ENCODE assay signal across 12 cellular contexts in the genomic region with DNA sequence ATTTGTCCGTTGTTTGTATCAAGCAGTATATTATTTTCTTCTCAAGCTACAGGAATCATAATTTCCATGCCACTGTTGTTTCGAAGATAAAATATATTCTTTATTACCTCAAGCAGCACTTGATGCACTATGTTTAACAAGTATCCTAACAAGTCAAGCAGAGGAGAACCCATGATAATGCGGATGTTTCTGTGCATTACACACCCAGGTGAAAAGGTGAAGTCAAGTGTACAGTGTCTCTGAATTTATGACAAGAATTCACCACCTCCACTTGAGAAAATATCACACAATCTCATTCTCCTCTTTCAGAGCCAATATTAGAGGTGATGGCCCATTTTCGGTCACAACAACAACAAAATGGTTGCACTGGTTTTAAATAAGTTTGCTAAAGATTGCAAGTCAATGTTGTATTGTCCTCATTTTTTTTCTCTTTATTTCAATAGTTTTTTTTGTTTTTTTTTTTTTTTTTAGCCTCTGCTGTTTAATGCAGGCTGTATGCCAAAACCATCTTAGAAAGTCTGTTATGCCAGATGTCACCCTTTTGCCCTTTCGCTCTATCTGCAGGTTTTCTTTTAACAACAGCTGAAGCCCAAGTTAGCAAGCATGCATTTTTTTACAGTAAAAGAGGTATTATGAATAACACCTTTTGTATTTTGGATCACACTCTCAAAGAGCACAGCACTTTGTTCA.
DNase-seq lines count a peak whose midpoint lies in the region; TF ChIP-seq lines count a peak whose summit lies in the region.
"Had no signal": no experiment of that assay in that cellular context is flagged by ENCODE, and none has a peak within 500 bp of the region (broad histone marks: within the 10 kb centered on the region; RNA-seq: fewer than 3 reads in every experiment).

No MANE protein-coding gene starts in this region.

- H2AFZ ChIP-seq in osteoblast (ENCODE audit: low read length) = no peak overlapping the region

- H3K27ac Mint-ChIP-seq in activated T-helper 1 cell treated with anti-CD3 and anti-CD28 coated beads, Interleukin-12 subunit alpha, Interleukin-12 subunit beta, Interleukin-2, Interleukin-4 antibody, amounts not matched to agents 30 ng/mL and 10 ng/mL and 1 ng/mL, durations not matched to agents 14 hours and 24 hours and 36 hours = no peak overlapping the region
- H3K27ac Mint-ChIP-seq: activated CD4-positive, alpha-beta T cell treated with anti-CD3 and anti-CD28 coated beads, Interleukin-2, amount 10 ng/mL, durations not matched to agents 24 days and 14 days had no signal

- intact Hi-C loops in activated T-helper 1 cell treated with anti-CD3 and anti-CD28 coated beads, Interleukin-12 subunit alpha, Interleukin-12 subunit beta, Interleukin-2, Interleukin-4 antibody, amounts not matched to agents 30 ng/mL and 10 ng/mL and 1 ng/mL, durations not matched to agents 14 hours and 24 hours and 36 hours (cut with micrococcal nuclease) = loop anchor here (10.0 kb wide), 1 partner anchor 573 kb away; a partner anchor contains a TSS

- peaks cover 4% of the 10 kb centered on the region for H3K9me3 ChIP-seq in osteoblast (ENCODE audit: low read depth, low read length)

- no peak overlapping the region for H3K4me2 ChIP-seq in osteoblast (ENCODE audit: insufficient read depth, low read length)

- H3K4me1 ChIP-seq in osteoblast (ENCODE audit: insufficient read depth, low read length) = no peaks in the 10 kb centered on the region
- H3K4me1 ChIP-seq: left lung had no signal

- H3K36me3 Mint-ChIP-seq in activated T-helper 1 cell treated with anti-CD3 and anti-CD28 coated beads, Interleukin-12 subunit alpha, Interleukin-12 subunit beta, Interleukin-2, Interleukin-4 antibody, amounts not matched to agents 30 ng/mL and 10 ng/mL and 1 ng/mL, durations not matched to agents 14 hours and 24 hours and 36 hours (ENCODE audit: low read depth) = no peaks in the 10 kb centered on the region

- H3K27me3 ChIP-seq in osteoblast (ENCODE audit: insufficient read depth, low read length) = no peaks in the 10 kb centered on the region
- H3K27me3 ChIP-seq: left lung had no signal

- H3K4me3 ChIP-seq in osteoblast (ENCODE audit: insufficient read depth, low read length) = no peak overlapping the region
- H3K4me3 ChIP-seq: left lung had no signal

- no peaks in the 10 kb centered on the region for H3K36me3 ChIP-seq in osteoblast (ENCODE audit: insufficient read depth, low read length)
- H3K36me3 ChIP-seq: left lung had no signal

- no peak for TF ChIP-seq POLR2A in erythroblast (IDR thresholded peaks at IDR 0.05; ENCODE audit: low read length)

- H3K9me3 Mint-ChIP-seq in activated T-helper 1 cell treated with anti-CD3 and anti-CD28 coated beads, Interleukin-12 subunit alpha, Interleukin-12 subunit beta, Interleukin-2, Interleukin-4 antibody, amounts not matched to agents 30 ng/mL and 10 ng/mL and 1 ng/mL, durations not matched to agents 14 hours and 24 hours and 36 hours = peaks cover 4% of the 10 kb centered on the region

- H3K27ac ChIP-seq in osteoblast (ENCODE audit: low read depth, low read length) = no peak overlapping the region
- H3K27ac ChIP-seq: left lung had no signal

- peak; percentile 19 for DNase-seq in DMS153 (lab: John Stamatoyannopoulos, UW)
- no peak for DNase-seq in DMS153 treated with DMSO at 0.1 percent for 48 hours (lab: John Stamatoyannopoulos, UW; ENCODE audit: unreplicated experiment)
- DNase-seq in NCI-H2171 treated with DMSO at 0.1 percent for 48 hours (lab: John Stamatoyannopoulos, UW) = peak; percentile 99
- DNase-seq in astrocyte of the hippocampus (ENCODE audit: low read depth, low spot score) = peak; percentile 38
- DNase-seq in osteoblast (ENCODE audit: insufficient read length, low spot score, missing footprints) = peak; percentile 29
- DNase-seq in effector CD8-positive, alpha-beta T cell (lab: John Stamatoyannopoulos, UW) = no peak
- DNase-seq in activated T-helper 1 cell treated with anti-CD3 and anti-CD28 coated beads, Interleukin-12 subunit alpha, Interleukin-12 subunit beta, Interleukin-2, Interleukin-4 antibody, amounts not matched to agents 30 ng/mL and 10 ng/mL and 1 ng/mL, durations not matched to agents 14 hours and 24 hours and 36 hours (ENCODE audit: low spot score) = no peak
- no peak for DNase-seq in erythroblast (lab: John Stamatoyannopoulos, UW)
- DNase-seq: 8988T; activated CD4-positive, alpha-beta T cell treated with anti-CD3 and anti-CD28 coated beads, Interleukin-2, amount 10 ng/mL, durations not matched to agents 24 days and 14 days; left lung; stimulated activated CD4-positive, alpha-beta T cell treated with anti-CD3 and anti-CD28 coated beads, Interleukin-15, amount 100 ng/mL, for 24 hours had no signal

- no peak overlapping the region for H3K4me3 Mint-ChIP-seq in activated T-helper 1 cell treated with anti-CD3 and anti-CD28 coated beads, Interleukin-12 subunit alpha, Interleukin-12 subunit beta, Interleukin-2, Interleukin-4 antibody, amounts not matched to agents 30 ng/mL and 10 ng/mL and 1 ng/mL, durations not matched to agents 14 hours and 24 hours and 36 hours
- H3K4me3 Mint-ChIP-seq: activated CD4-positive, alpha-beta T cell treated with anti-CD3 and anti-CD28 coated beads, Interleukin-2, amount 10 ng/mL, durations not matched to agents 24 days and 14 days had no signal

- no peaks in the 10 kb centered on the region for H3K79me2 ChIP-seq in osteoblast (ENCODE audit: insufficient read depth, low read length)

- H3K27me3 Mint-ChIP-seq in activated T-helper 1 cell treated with anti-CD3 and anti-CD28 coated beads, Interleukin-12 subunit alpha, Interleukin-12 subunit beta, Interleukin-2, Interleukin-4 antibody, amounts not matched to agents 30 ng/mL and 10 ng/mL and 1 ng/mL, durations not matched to agents 14 hours and 24 hours and 36 hours (ENCODE audit: insufficient read depth) = no peaks in the 10 kb centered on the region

- no peaks in the 10 kb centered on the region for H3K4me1 Mint-ChIP-seq in activated T-helper 1 cell treated with anti-CD3 and anti-CD28 coated beads, Interleukin-12 subunit alpha, Interleukin-12 subunit beta, Interleukin-2, Interleukin-4 antibody, amounts not matched to agents 30 ng/mL and 10 ng/mL and 1 ng/mL, durations not matched to agents 14 hours and 24 hours and 36 hours (ENCODE audit: low read depth)
- H3K4me1 Mint-ChIP-seq: activated CD4-positive, alpha-beta T cell treated with anti-CD3 and anti-CD28 coated beads, Interleukin-2, amount 10 ng/mL, durations not matched to agents 24 days and 14 days had no signal

- no peaks in the 10 kb centered on the region for H4K20me1 ChIP-seq in osteoblast (ENCODE audit: insufficient read depth, low read length)

- TF ChIP-seq CTCF in osteoblast (IDR thresholded peaks at IDR 0.05; ENCODE audit: extremely low read depth, low read depth, low read length) = no peak

Comparison
In these comparisons a context has a peak if more than half of its experiments do, and no peak if none do; other contexts are left out.
1. DNase-seq: peak in DMS153 (single experiment), NCI-H2171 treated with DMSO at 0.1 percent for 48 hours (single experiment), astrocyte of the hippocampus (single experiment) and osteoblast (single experiment); none in DMS153 treated with DMSO at 0.1 percent for 48 hours (single experiment), effector CD8-positive, alpha-beta T cell (single experiment), activated T-helper 1 cell treated with anti-CD3 and anti-CD28 coated beads, Interleukin-12 subunit alpha, Interleukin-12 subunit beta, Interleukin-2, Interleukin-4 antibody, amounts not matched to agents 30 ng/mL and 10 ng/mL and 1 ng/mL, durations not matched to agents 14 hours and 24 hours and 36 hours (single experiment) and erythroblast (0 of 2).